ENCODE assay signal across 2 cellular contexts in genomic region chr7:159125104-159125943, GRCh38.
TF ChIP-seq lines count a peak whose summit lies in the region.

No MANE protein-coding gene starts in this region.

TF ChIP-seq in A549, 52 proteins besides CTCF, POLR2A, EP300 and RAD21 (continued from another document):
- TF ChIP-seq USF2 (IDR thresholded peaks at IDR 0.05) = no peak

TF ChIP-seq in K562, 482 proteins besides CTCF, POLR2A, EP300 and RAD21 (continued from another document):
- TF ChIP-seq ZNF253 (CRISPR knock-in tag; conservative IDR thresholded peaks at IDR 0.05) (no peak), ZNF316 (IDR thresholded peaks at IDR 0.05) (peak; percentile 54), BCLAF1 (IDR thresholded peaks at IDR 0.05; ENCODE audit: borderline replicate concordance in 1 of 2, control insufficient read depth in 1 of 2, low read depth in 2 of 2, low read length in 1 of 2) (no peak), BCOR (IDR thresholded peaks at IDR 0.05) (no peak), ZNF507 (tag; conservative IDR thresholded peaks at IDR 0.05) (no peak), FOXA3 (CRISPR knock-in tag; conservative IDR thresholded peaks at IDR 0.05 in 1 of 2, IDR thresholded peaks at IDR 0.05 in 1 of 2) (no peak), POLR2B (IDR thresholded peaks at IDR 0.05; ENCODE audit: low read depth, partially characterized antibody) (no peak), ZC3H11A (IDR thresholded peaks at IDR 0.05; ENCODE audit: low read depth, low read length) (no peak), IRF1 (CRISPR knock-in tag; IDR thresholded peaks at IDR 0.05; ENCODE audit: borderline replicate concordance) (no peak), MAFG (tag; conservative IDR thresholded peaks at IDR 0.05) (0 out of 2 replicates have a peak, but pooled peaks have one; percentile 13), ZNF408 (CRISPR knock-in tag; IDR thresholded peaks at IDR 0.05; ENCODE audit: low read depth) (no peak), TBL1XR1 (IDR thresholded peaks at IDR 0.05; ENCODE audit: low read length in 2 of 2) (no peak), TFAM (CRISPR knock-in tag; conservative IDR thresholded peaks at IDR 0.05) (no peak), HMG20B (CRISPR knock-in tag; IDR thresholded peaks at IDR 0.05) (no peak), ETV5 (CRISPR knock-in tag; IDR thresholded peaks at IDR 0.05; ENCODE audit: low read depth) (no peak), CHD1 (IDR thresholded peaks at IDR 0.05; ENCODE audit: low read length) (no peak), DPF2 (IDR thresholded peaks at IDR 0.05) (no peak)
- TF ChIP-seq, protein P1, sequence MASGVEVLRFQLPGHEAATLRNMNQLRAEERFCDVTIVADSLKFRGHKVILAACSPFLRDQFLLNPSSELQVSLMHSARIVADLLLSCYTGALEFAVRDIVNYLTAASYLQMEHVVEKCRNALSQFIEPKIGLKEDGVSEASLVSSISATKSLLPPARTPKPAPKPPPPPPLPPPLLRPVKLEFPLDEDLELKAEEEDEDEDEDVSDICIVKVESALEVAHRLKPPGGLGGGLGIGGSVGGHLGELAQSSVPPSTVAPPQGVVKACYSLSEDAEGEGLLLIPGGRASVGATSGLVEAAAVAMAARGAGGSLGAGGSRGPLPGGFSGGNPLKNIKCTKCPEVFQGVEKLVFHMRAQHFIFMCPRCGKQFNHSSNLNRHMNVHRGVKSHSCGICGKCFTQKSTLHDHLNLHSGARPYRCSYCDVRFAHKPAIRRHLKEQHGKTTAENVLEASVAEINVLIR (CRISPR knock-in tag; IDR thresholded peaks at IDR 0.05) = no peak
- TF ChIP-seq, protein P2, sequence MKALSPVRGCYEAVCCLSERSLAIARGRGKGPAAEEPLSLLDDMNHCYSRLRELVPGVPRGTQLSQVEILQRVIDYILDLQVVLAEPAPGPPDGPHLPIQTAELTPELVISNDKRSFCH (CRISPR knock-in tag; IDR thresholded peaks at IDR 0.05) = no peak
- TF ChIP-seq, protein P2 (tag; IDR thresholded peaks at IDR 0.05) = no peak
- TF ChIP-seq, protein P3, sequence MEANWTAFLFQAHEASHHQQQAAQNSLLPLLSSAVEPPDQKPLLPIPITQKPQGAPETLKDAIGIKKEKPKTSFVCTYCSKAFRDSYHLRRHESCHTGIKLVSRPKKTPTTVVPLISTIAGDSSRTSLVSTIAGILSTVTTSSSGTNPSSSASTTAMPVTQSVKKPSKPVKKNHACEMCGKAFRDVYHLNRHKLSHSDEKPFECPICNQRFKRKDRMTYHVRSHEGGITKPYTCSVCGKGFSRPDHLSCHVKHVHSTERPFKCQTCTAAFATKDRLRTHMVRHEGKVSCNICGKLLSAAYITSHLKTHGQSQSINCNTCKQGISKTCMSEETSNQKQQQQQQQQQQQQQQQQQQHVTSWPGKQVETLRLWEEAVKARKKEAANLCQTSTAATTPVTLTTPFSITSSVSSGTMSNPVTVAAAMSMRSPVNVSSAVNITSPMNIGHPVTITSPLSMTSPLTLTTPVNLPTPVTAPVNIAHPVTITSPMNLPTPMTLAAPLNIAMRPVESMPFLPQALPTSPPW (CRISPR knock-in tag; IDR thresholded peaks at IDR 0.05) = no peak
TF ChIP-seq in K562: peak in this region for 3.
